Comparison of ENCODE assay signal across 1 cellular context in the genomic region with DNA sequence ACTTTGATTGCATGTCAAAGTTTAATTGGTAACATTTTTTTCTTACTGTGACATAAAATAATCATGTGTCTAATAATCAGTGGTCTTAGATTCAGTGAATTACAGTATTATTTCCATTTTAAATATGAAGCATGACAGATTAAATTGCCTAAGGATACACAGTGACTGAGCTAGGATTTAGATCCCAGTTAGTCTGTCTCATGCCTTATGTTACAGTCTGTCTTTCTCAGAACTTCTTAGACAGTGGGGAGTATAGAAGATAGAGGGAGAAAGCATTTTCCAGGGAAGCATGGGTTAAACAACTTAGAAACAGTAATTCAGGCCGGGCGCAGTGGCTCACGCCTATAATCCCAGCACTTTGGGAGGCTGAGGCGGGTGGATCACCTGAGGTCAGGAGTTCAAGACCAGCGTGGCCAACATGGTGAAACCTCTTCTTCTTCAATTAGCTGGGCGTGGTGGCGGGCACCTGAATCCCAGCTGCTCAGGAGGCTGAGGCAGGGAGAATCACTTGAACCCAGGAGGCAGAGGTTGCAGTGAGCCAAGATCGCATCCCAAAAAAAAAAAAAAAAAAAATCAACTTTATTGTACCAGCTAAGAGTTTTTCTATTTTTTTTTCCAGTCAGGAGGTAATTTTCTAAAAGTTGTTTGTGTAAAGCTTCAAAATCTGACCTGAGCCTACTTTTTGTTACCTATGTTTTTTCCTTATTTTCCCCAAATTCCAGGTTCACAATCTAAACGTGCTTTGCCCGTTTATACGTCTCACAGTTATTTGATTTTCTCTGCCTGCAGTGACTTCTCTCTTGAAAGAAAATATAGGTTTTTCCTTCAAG.
TF ChIP-seq lines count a peak whose summit lies in the region.

No MANE protein-coding gene starts in this region.

TF ChIP-seq in HepG2, 621 proteins besides CTCF, POLR2A, EP300 and RAD21:
- no peak for TF ChIP-seq KDM5B (CRISPR knock-in tag; IDR thresholded peaks at IDR 0.05; ENCODE audit: borderline replicate concordance)
- no peak for TF ChIP-seq ZBED4 (CRISPR knock-in tag; IDR thresholded peaks at IDR 0.05; ENCODE audit: borderline replicate concordance)
- no peak for TF ChIP-seq ZBTB40 (IDR thresholded peaks at IDR 0.05)
- TF ChIP-seq ZBTB40 (CRISPR knock-in tag; IDR thresholded peaks at IDR 0.05), result 0 out of 2 replicates have a peak, but pooled peaks have one; percentile 25
- TF ChIP-seq, protein P1, sequence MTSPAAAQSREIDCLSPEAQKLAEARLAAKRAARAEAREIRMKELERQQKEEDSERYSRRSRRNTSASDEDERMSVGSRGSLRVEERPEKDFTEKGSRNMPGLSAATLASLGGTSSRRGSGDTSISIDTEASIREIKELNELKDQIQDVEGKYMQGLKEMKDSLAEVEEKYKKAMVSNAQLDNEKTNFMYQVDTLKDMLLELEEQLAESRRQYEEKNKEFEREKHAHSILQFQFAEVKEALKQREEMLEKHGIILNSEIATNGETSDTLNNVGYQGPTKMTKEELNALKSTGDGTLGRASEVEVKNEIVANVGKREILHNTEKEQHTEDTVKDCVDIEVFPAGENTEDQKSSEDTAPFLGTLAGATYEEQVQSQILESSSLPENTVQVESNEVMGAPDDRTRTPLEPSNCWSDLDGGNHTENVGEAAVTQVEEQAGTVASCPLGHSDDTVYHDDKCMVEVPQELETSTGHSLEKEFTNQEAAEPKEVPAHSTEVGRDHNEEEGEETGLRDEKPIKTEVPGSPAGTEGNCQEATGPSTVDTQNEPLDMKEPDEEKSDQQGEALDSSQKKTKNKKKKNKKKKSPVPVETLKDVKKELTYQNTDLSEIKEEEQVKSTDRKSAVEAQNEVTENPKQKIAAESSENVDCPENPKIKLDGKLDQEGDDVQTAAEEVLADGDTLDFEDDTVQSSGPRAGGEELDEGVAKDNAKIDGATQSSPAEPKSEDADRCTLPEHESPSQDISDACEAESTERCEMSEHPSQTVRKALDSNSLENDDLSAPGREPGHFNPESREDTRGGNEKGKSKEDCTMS (CRISPR knock-in tag; conservative IDR thresholded peaks at IDR 0.05), result no peak
- no peak for TF ChIP-seq MEIS2 (CRISPR knock-in tag; IDR thresholded peaks at IDR 0.05)
- no peak for TF ChIP-seq LBX2 (CRISPR knock-in tag; IDR thresholded peaks at IDR 0.05; ENCODE audit: borderline replicate concordance)
- TF ChIP-seq ZBTB39 (CRISPR knock-in tag; IDR thresholded peaks at IDR 0.05), result no peak
